Comparison of ENCODE assay signal across 8 cellular contexts in the genomic region with DNA sequence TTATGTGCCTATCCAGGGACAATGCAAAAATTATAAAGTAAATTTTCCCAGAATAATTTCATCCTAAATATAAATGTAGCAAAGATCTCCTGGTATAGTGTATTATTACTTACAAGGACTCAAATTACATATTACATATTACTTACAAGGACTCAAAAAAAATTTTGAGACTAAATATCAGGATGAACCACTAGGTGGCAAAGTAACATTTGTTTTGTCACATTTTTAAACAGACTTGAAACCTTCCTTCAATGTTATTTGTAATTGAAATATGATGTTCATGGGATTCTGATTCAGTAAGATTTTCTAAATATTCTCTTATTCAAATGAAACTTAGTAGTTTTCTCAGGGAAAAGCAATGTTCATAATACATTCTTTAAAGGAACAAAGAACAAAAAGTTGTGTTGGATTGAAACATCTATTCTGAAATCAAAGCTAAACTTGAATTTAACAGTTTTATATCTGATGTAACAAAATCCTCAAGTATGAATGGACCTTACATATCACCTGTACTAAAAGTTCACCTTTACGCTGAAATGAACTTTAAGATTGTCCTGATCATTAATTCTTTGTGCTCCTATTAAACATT.
DNase-seq lines count a peak whose midpoint lies in the region; ATAC-seq and TF ChIP-seq lines count a peak whose summit lies in the region.

No MANE protein-coding gene starts in this region.

- H3K4me1 ChIP-seq in SK-N-SH (ENCODE audit: control insufficient read depth in 1 of 2, insufficient read depth in 2 of 2, low read depth in 1 of 2, low read length in 1 of 2) (peaks cover 0 to 3% of the 10 kb centered on the region in 2 experiments; a peak in 2 of 4 replicates), gastroesophageal sphincter (no peaks in the 10 kb centered on the region), spleen (no peaks in the 10 kb centered on the region)

- intact Hi-C loops in spleen (cut with DNase I; ENCODE audit: low total_unique reads) = no loop called here

- no peak for TF ChIP-seq EP300 in SK-N-SH (IDR thresholded peaks at IDR 0.05; ENCODE audit: borderline replicate concordance in 1 of 2, low read depth in 1 of 2, low read length in 1 of 2)
- no peak for TF ChIP-seq EP300 in gastroesophageal sphincter (IDR thresholded peaks at IDR 0.05)

- H3K9me3 ChIP-seq in SK-N-SH (0 out of 2 replicates have a peak, but pooled peaks cover 9% of the 10 kb centered on the region), gastroesophageal sphincter (no peaks in the 10 kb centered on the region), spleen (peaks cover 0 to 11% (median 0%) of the 10 kb centered on the region in 8 donors)

- no peak overlapping the region for H3K4me2 ChIP-seq in SK-N-SH

- no peak for ATAC-seq in gastroesophageal sphincter
- no peak for ATAC-seq in activated T-helper 17 cell treated with anti-CD3 and anti-CD28 coated beads, Interleukin-2, amount 50 U/mL, for 72 hours (replicated peaks)

- H3K4me3 ChIP-seq in SK-N-SH (ENCODE audit: low read depth in 2 of 2, low read length in 1 of 2) = no peak overlapping the region
- no peak overlapping the region for H3K4me3 ChIP-seq in gastroesophageal sphincter
- H3K4me3 ChIP-seq in spleen = no peak overlapping the region

- no peaks in the 10 kb centered on the region for H4K20me1 ChIP-seq in SK-N-SH (ENCODE audit: insufficient read depth)

- CTCF ChIA-PET in SK-N-SH (lab: Yijun Ruan, JAX) = interaction anchor here (0.6 to 4.9 kb wide), 52 partner anchors 9 to 1410 kb away, joined by 3 to 35 read pairs (median 4); a partner anchor contains a TSS

- 58% methylated on average over 1 of the region's 1 CpG for WGBS in SK-N-SH (ENCODE audit: low lambda C conversion rate)
- 91 to 92% methylated on average over 1 of the region's 1 CpG for WGBS in gastroesophageal sphincter (ENCODE audit: low coverage in 1 of 2), 2 donors
- 87 to 93% (median 92%) methylated on average over 1 of the region's 1 CpG for WGBS in spleen, 5 donors

- TF ChIP-seq CTCF in SK-N-SH (IDR thresholded peaks at IDR 0.05) (peak; percentile 87), gastroesophageal sphincter (IDR thresholded peaks at IDR 0.05) (peak; percentile 41 to 56 (median 53)), spleen (IDR thresholded peaks at IDR 0.05 in 8 of 11, conservative IDR thresholded peaks at IDR 0.05 in 3 of 11) (peak in 8 of 11 experiments; percentile 16 to 47 (median 26))

- no peaks in the 10 kb centered on the region for H3K36me3 Mint-ChIP-seq in activated T-helper 17 cell treated with anti-CD3 and anti-CD28 coated beads, Interleukin-2, amount 50 U/mL, for 72 hours (ENCODE audit: low read depth)

- TF ChIP-seq POLR2A in gastroesophageal sphincter (IDR thresholded peaks at IDR 0.05) (no peak), spleen (IDR thresholded peaks at IDR 0.05) (no peak)

- DNase-seq in NCI-H82 (lab: John Stamatoyannopoulos, UW) (peak; percentile 64), NCI-H82 treated with DMSO at 0.1 percent for 48 hours (lab: John Stamatoyannopoulos, UW; ENCODE audit: unreplicated experiment) (no peak), NAMALWA (ENCODE audit: low spot score) (peak; percentile 73), SK-N-SH (peak; percentile 44), spleen (no peak), GM19240 (ENCODE audit: insufficient read length, low spot score) (no peak)

- no peaks in the 10 kb centered on the region for H3K27me3 Mint-ChIP-seq in activated T-helper 17 cell treated with anti-CD3 and anti-CD28 coated beads, Interleukin-2, amount 50 U/mL, for 72 hours

- no peaks in the 10 kb centered on the region for H3K9me2 ChIP-seq in SK-N-SH

- H3K27me3 ChIP-seq in SK-N-SH (ENCODE audit: insufficient read depth) (no peaks in the 10 kb centered on the region), gastroesophageal sphincter (no peaks in the 10 kb centered on the region), spleen (replicated peaks in 1 of 7) (no peaks in the 10 kb centered on the region)

- H2AFZ ChIP-seq in SK-N-SH (ENCODE audit: low read depth) = no peak overlapping the region

- peaks cover 8% of the 10 kb centered on the region for H3F3A ChIP-seq in SK-N-SH (replicated peaks; ENCODE audit: insufficient read depth)

- no peak overlapping the region for H3K27ac ChIP-seq in SK-N-SH (ENCODE audit: low read depth in 2 of 2, low read length in 1 of 2)
- no peak overlapping the region for H3K27ac ChIP-seq in gastroesophageal sphincter
- no peak overlapping the region for H3K27ac ChIP-seq in spleen

- H3K4me1 Mint-ChIP-seq in activated T-helper 17 cell treated with anti-CD3 and anti-CD28 coated beads, Interleukin-2, amount 50 U/mL, for 72 hours = no peaks in the 10 kb centered on the region

- peaks cover 6% of the 10 kb centered on the region for H3K9me3 Mint-ChIP-seq in activated T-helper 17 cell treated with anti-CD3 and anti-CD28 coated beads, Interleukin-2, amount 50 U/mL, for 72 hours

- H3K9ac ChIP-seq in SK-N-SH = no peak overlapping the region

- H3K27ac Mint-ChIP-seq in activated T-helper 17 cell treated with anti-CD3 and anti-CD28 coated beads, Interleukin-2, amount 50 U/mL, for 72 hours = no peak overlapping the region

- peak; percentile 83 for TF ChIP-seq RAD21 in SK-N-SH (IDR thresholded peaks at IDR 0.05; ENCODE audit: low read length)

- H3K4me3 Mint-ChIP-seq in activated T-helper 17 cell treated with anti-CD3 and anti-CD28 coated beads, Interleukin-2, amount 50 U/mL, for 72 hours = no peak overlapping the region

- H3K79me2 ChIP-seq in SK-N-SH (ENCODE audit: insufficient read depth) = no peaks in the 10 kb centered on the region

- H3K36me3 ChIP-seq in SK-N-SH (replicated peaks in 1 of 2; ENCODE audit: control insufficient read depth in 1 of 2, insufficient read depth in 2 of 2, low read length in 1 of 2) = no peaks in the 10 kb centered on the region
- no peaks in the 10 kb centered on the region for H3K36me3 ChIP-seq in gastroesophageal sphincter
- no peaks in the 10 kb centered on the region for H3K36me3 ChIP-seq in spleen

- POLR2A ChIA-PET in SK-N-SH (lab: Yijun Ruan, JAX) = no interaction called here

TF ChIP-seq in SK-N-SH, 30 proteins besides CTCF, POLR2A, EP300 and RAD21:
- no peak for TF ChIP-seq TCF12 (IDR thresholded peaks at IDR 0.05)
- peak; percentile 55 for TF ChIP-seq SMC3 (IDR thresholded peaks at IDR 0.05; ENCODE audit: low read depth, low read length)
- no peak for TF ChIP-seq MXI1 (IDR thresholded peaks at IDR 0.05; ENCODE audit: low read depth, low read length)
- TF ChIP-seq, protein P1, sequence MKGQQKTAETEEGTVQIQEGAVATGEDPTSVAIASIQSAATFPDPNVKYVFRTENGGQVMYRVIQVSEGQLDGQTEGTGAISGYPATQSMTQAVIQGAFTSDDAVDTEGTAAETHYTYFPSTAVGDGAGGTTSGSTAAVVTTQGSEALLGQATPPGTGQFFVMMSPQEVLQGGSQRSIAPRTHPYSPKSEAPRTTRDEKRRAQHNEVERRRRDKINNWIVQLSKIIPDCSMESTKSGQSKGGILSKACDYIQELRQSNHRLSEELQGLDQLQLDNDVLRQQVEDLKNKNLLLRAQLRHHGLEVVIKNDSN (IDR thresholded peaks at IDR 0.05; ENCODE audit: borderline replicate concordance, low read depth) = no peak
- TF ChIP-seq ELF1 (IDR thresholded peaks at IDR 0.05) = no peak
TF ChIP-seq in SK-N-SH: peak in this region for 1.

Comparison
In these comparisons a context has a peak if more than half of its experiments do, and no peak if none do; other contexts are left out.
1. DNase-seq: peak in NCI-H82 (single experiment), NAMALWA (single experiment) and SK-N-SH (single experiment); none in NCI-H82 treated with DMSO at 0.1 percent for 48 hours (single experiment), spleen (single experiment) and GM19240 (single experiment).
2. CTCF ChIP-seq: peak in every context shown above with its lines; median percentile 87 in SK-N-SH; 53 in gastroesophageal sphincter; 26 in spleen.